ENCODE assay signal across 2 cellular contexts in genomic region chr6:135537782-135538301, GRCh38.
TF ChIP-seq lines count a peak whose summit lies in the region.

No MANE protein-coding gene starts in this region.

TF ChIP-seq in SK-N-SH, 30 proteins besides CTCF, POLR2A, EP300 and RAD21 (continued from another document and continues in another):
- TF ChIP-seq ZBTB33 (IDR thresholded peaks at IDR 0.05; ENCODE audit: borderline replicate concordance, low read depth) (no peak), REST (IDR thresholded peaks at IDR 0.05; ENCODE audit: low read depth, low read length) (no peak), MEF2A (IDR thresholded peaks at IDR 0.05; ENCODE audit: borderline replicate concordance, low read depth) (no peak), CHD2 (IDR thresholded peaks at IDR 0.05; ENCODE audit: low read length, partially characterized antibody) (no peak), POLR2AphosphoS5 (IDR thresholded peaks at IDR 0.05; ENCODE audit: low read depth, low read length) (no peak), MXI1 (IDR thresholded peaks at IDR 0.05; ENCODE audit: low read depth, low read length) (no peak), USF2 (IDR thresholded peaks at IDR 0.05; ENCODE audit: borderline replicate concordance, low read depth, low read length) (no peak), TCF12 (IDR thresholded peaks at IDR 0.05) (peak; percentile 68), PBX3 (IDR thresholded peaks at IDR 0.05) (peak; percentile 29; the same call in 1 of the 2 replicates), MAX (IDR thresholded peaks at IDR 0.05; ENCODE audit: low read depth) (peak; percentile 39; the same call in 1 of the 2 replicates), YY1 (IDR thresholded peaks at IDR 0.05; ENCODE audit: low read depth) (no peak), IRF3 (IDR thresholded peaks at IDR 0.05; ENCODE audit: low read depth, low read length) (no peak), EZH2phosphoT487 (IDR thresholded peaks at IDR 0.05; ENCODE audit: borderline replicate concordance, low read depth) (no peak), USF1 (IDR thresholded peaks at IDR 0.05; ENCODE audit: borderline replicate concordance, low read depth) (no peak), SMC3 (IDR thresholded peaks at IDR 0.05; ENCODE audit: low read depth, low read length) (no peak), RFX5 (IDR thresholded peaks at IDR 0.05; ENCODE audit: low read length) (no peak), JUND (IDR thresholded peaks at IDR 0.05) (peak; percentile 71), RXRA (IDR thresholded peaks at IDR 0.05; ENCODE audit: borderline replicate concordance, low read depth) (no peak; the same call in 1 of the 2 replicates), GATA2 (CRISPR knock-in tag; IDR thresholded peaks at IDR 0.05) (no peak), RCOR1 (IDR thresholded peaks at IDR 0.05; ENCODE audit: low read length) (no peak)

TF ChIP-seq in HepG2, 621 proteins besides CTCF, POLR2A, EP300 and RAD21 (continued from another document):
- no peak for TF ChIP-seq ZNF703 (CRISPR knock-in tag; IDR thresholded peaks at IDR 0.05; ENCODE audit: borderline replicate concordance)
- no peak for TF ChIP-seq ZMYM4 (CRISPR knock-in tag; IDR thresholded peaks at IDR 0.05)
- no peak for TF ChIP-seq JUNB (CRISPR knock-in tag; IDR thresholded peaks at IDR 0.05; ENCODE audit: borderline replicate concordance)
